Comparison of ENCODE assay signal across 8 cellular contexts in the genomic region with DNA sequence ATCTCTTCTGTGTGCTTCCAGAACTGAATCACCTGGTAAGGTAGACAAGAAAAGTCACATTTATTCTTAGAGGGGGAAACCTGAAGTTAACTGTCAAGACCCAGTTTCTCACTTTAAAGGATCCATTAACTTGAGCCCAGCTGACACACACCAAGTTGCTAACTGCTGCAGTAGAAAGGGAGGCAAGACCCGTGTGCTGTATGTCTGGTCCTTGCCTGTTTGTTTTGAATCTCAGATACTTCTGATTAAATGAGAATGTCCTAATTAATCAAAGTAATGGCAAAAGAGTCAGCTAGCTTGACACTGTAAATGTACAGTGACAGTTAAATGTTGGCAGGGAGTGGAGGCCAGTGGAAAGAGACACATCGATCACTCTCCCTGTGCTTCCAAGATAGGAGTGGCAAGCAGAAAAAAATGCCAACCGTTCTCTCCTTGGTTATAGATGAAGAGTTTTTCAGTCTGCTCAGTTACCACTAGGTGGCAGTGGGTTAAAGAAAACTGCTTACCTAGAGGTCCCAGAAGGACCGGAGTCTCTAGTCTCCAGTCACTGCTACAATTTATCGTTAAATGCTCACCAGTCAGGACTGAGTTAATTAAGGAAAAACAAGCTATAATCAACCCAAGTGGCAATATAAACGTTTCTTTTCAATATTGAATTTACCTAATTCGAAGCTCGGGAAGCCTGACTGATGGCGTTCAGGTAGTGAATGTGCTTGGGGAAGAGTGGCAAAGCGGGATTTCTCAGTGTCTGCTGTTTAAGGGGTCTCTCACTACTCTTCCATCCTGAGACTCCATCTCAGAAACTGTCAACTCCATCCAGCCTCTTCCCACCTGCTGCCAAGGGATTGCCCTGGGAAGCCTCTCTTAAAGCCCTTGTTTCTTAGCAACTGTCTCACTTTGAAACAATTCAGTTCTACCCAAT. TPM values are rescaled to one million over a fixed set of nuclear protein-coding genes. Genes with fewer than 3 reads are reported as not detected.
DNase-seq lines count a peak whose midpoint lies in the region; ATAC-seq, FAIRE-seq and TF ChIP-seq lines count a peak whose summit lies in the region.

No MANE protein-coding gene starts in this region.

- no peaks in the 10 kb centered on the region for H3K4me1 ChIP-seq in lower lobe of right lung

- no peak overlapping the region for H3K4me3 Mint-ChIP-seq in activated T-cell treated with anti-CD3 and anti-CD28 coated beads, Interleukin-2, amount 50 U/mL, for 72 hours
- H3K4me3 Mint-ChIP-seq in activated T-cell treated with anti-CD3 and anti-CD28 coated beads, Interleukin-2, amount 50 U/mL, for 24 hours, result no peak overlapping the region

- H3K27me3 Mint-ChIP-seq in activated T-cell treated with anti-CD3 and anti-CD28 coated beads, Interleukin-2, amount 50 U/mL, for 72 hours (ENCODE audit: low read depth), result no peaks in the 10 kb centered on the region
- no peaks in the 10 kb centered on the region for H3K27me3 Mint-ChIP-seq in activated T-cell treated with anti-CD3 and anti-CD28 coated beads, Interleukin-2, amount 50 U/mL, for 24 hours

- no peaks in the 10 kb centered on the region for H3K9me3 ChIP-seq in lower lobe of right lung

- ATAC-seq in activated T-cell treated with anti-CD3 and anti-CD28 coated beads, Interleukin-2, amount 50 U/mL, for 72 hours (replicated peaks in 1 of 2), result peak; percentile 77 to 79
- ATAC-seq in GM21576 (IDR thresholded peaks at IDR 0.05; ENCODE audit: unreplicated experiment) (peak; percentile 76), lower lobe of right lung (peak; percentile 80 to 89)

- intact Hi-C loops in lower lobe of right lung (cut with DNase I), result no loop called here

- H3K4me1 Mint-ChIP-seq in activated T-cell treated with anti-CD3 and anti-CD28 coated beads, Interleukin-2, amount 50 U/mL, for 72 hours (ENCODE audit: low read depth), result peaks cover 13% of the 10 kb centered on the region
- peaks cover 8% of the 10 kb centered on the region for H3K4me1 Mint-ChIP-seq in activated T-cell treated with anti-CD3 and anti-CD28 coated beads, Interleukin-2, amount 50 U/mL, for 24 hours (ENCODE audit: low read depth)

- no peak for FAIRE-seq in urothelium cell line (lab: Jason Lieb, UNC)

- no peaks in the 10 kb centered on the region for H3K36me3 Mint-ChIP-seq in activated T-cell treated with anti-CD3 and anti-CD28 coated beads, Interleukin-2, amount 50 U/mL, for 72 hours (ENCODE audit: insufficient read depth in 2 of 2)
- peaks cover 34% of the 10 kb centered on the region for H3K36me3 Mint-ChIP-seq in activated T-cell treated with anti-CD3 and anti-CD28 coated beads, Interleukin-2, amount 50 U/mL, for 24 hours (ENCODE audit: low read depth)

- DNase-seq in activated T-cell treated with anti-CD3 and anti-CD28 coated beads, Interleukin-2, amount 50 U/mL, for 72 hours, result peak; percentile 14 to 31
- DNase-seq in activated T-cell treated with anti-CD3 and anti-CD28 coated beads, Interleukin-2, amount 50 U/mL, for 24 hours, result no peak
- DNase-seq in RKO (ENCODE audit: low spot score) (peak; percentile 78), dermis blood vessel endothelial cell (peak; percentile 80), lower lobe of right lung (no peak), urothelium cell line (ENCODE audit: low spot score) (peak; percentile 67)

- no peaks in the 10 kb centered on the region for H3K27me3 ChIP-seq in lower lobe of right lung (ENCODE audit: low read depth)

- H3K9me3 Mint-ChIP-seq in activated T-cell treated with anti-CD3 and anti-CD28 coated beads, Interleukin-2, amount 50 U/mL, for 72 hours, result no peaks in the 10 kb centered on the region
- H3K9me3 Mint-ChIP-seq in activated T-cell treated with anti-CD3 and anti-CD28 coated beads, Interleukin-2, amount 50 U/mL, for 24 hours, result no peaks in the 10 kb centered on the region

- no peak overlapping the region for H3K4me3 ChIP-seq in lower lobe of right lung

- H3K36me3 ChIP-seq in lower lobe of right lung, result peaks cover 17% of the 10 kb centered on the region

- H3K27ac ChIP-seq in lower lobe of right lung, result no peak overlapping the region

- no peak overlapping the region for H3K27ac Mint-ChIP-seq in activated T-cell treated with anti-CD3 and anti-CD28 coated beads, Interleukin-2, amount 50 U/mL, for 72 hours
- no peak overlapping the region for H3K27ac Mint-ChIP-seq in activated T-cell treated with anti-CD3 and anti-CD28 coated beads, Interleukin-2, amount 50 U/mL, for 24 hours

- TF ChIP-seq CTCF in LNCAP (IDR thresholded peaks at IDR 0.05) (peak; percentile 80), lower lobe of right lung (IDR thresholded peaks at IDR 0.05) (peak; percentile 77)

RNA-seq across cellular contexts. Expression of a gene that starts 18.4 kb away (rescaled TPM):
- total RNA-seq in activated T-cell treated with anti-CD3 and anti-CD28 coated beads, Interleukin-2, amount 50 U/mL, for 72 hours, result 1 to 10 TPM; 6.7 to 7.4 TPM
- total RNA-seq in dermis blood vessel endothelial cell (8.9 and 11.2 TPM in 2 replicates), lower lobe of right lung (3.1 TPM)

RNA-seq across cellular contexts. Expression of a gene that starts 30.7 kb away (rescaled TPM):
- 10 to 100 TPM; 33.4 to 35.7 TPM for total RNA-seq in activated T-cell treated with anti-CD3 and anti-CD28 coated beads, Interleukin-2, amount 50 U/mL, for 72 hours
- 4.4 and 7.1 TPM in 2 replicates for total RNA-seq in dermis blood vessel endothelial cell
- 11.3 TPM for total RNA-seq in lower lobe of right lung

Comparison
In these comparisons a context has a peak if more than half of its experiments do, and no peak if none do; other contexts are left out.
1. DNase-seq: peak in activated T-cell treated with anti-CD3 and anti-CD28 coated beads, Interleukin-2, amount 50 U/mL, for 72 hours (2 of 2), RKO (single experiment), dermis blood vessel endothelial cell (single experiment) and urothelium cell line (single experiment); none in activated T-cell treated with anti-CD3 and anti-CD28 coated beads, Interleukin-2, amount 50 U/mL, for 24 hours (single experiment) and lower lobe of right lung (single experiment).
2. Peak in every context shown above with its lines, with median percentiles within 50 percentile points of each other: ATAC-seq.